Comparison of ENCODE assay signal across 1 cellular context in genomic region chr22:33519974-33520903, GRCh38.
TF ChIP-seq lines count a peak whose summit lies in the region.

No MANE protein-coding gene starts in this region.

TF ChIP-seq in HepG2, 621 proteins besides CTCF, POLR2A, EP300 and RAD21 (continued from another document):
- TF ChIP-seq ETV5 (CRISPR knock-in tag; IDR thresholded peaks at IDR 0.05; ENCODE audit: borderline replicate concordance) (no peak), REPIN1 (CRISPR knock-in tag; IDR thresholded peaks at IDR 0.05; ENCODE audit: borderline replicate concordance, low read depth) (no peak), ZNF121 (CRISPR knock-in tag; IDR thresholded peaks at IDR 0.05) (peak; percentile 86), ZNF562 (CRISPR knock-in tag; IDR thresholded peaks at IDR 0.05; ENCODE audit: borderline replicate concordance) (no peak), NFYB (CRISPR knock-in tag; IDR thresholded peaks at IDR 0.05) (no peak), MYPOP (CRISPR knock-in tag; IDR thresholded peaks at IDR 0.05) (no peak), ZNF225 (CRISPR knock-in tag; IDR thresholded peaks at IDR 0.05) (no peak), HHEX (CRISPR knock-in tag; IDR thresholded peaks at IDR 0.05) (no peak), MLXIP (CRISPR knock-in tag; IDR thresholded peaks at IDR 0.05; ENCODE audit: borderline replicate concordance) (no peak), NPAS2 (CRISPR knock-in tag; IDR thresholded peaks at IDR 0.05; ENCODE audit: borderline replicate concordance) (no peak), TBX2 (CRISPR knock-in tag; IDR thresholded peaks at IDR 0.05; ENCODE audit: borderline replicate concordance) (0 out of 2 replicates have a peak, but pooled peaks have one; percentile 10), MAFF (IDR thresholded peaks at IDR 0.05; ENCODE audit: low read depth, low read length) (no peak), KDM1A (CRISPR knock-in tag; IDR thresholded peaks at IDR 0.05) (no peak), ATF1 (CRISPR knock-in tag; IDR thresholded peaks at IDR 0.05) (no peak), PAF1 (CRISPR knock-in tag; IDR thresholded peaks at IDR 0.05) (no peak), FOXO4 (CRISPR knock-in tag; conservative IDR thresholded peaks at IDR 0.05) (no peak), HDAC1 (CRISPR knock-in tag; IDR thresholded peaks at IDR 0.05) (0 out of 2 replicates have a peak, but pooled peaks have one; percentile 19)
TF ChIP-seq in HepG2: peak in this region for 10.
